21 cellular contexts compared by ENCODE assay signal in the genomic region with DNA sequence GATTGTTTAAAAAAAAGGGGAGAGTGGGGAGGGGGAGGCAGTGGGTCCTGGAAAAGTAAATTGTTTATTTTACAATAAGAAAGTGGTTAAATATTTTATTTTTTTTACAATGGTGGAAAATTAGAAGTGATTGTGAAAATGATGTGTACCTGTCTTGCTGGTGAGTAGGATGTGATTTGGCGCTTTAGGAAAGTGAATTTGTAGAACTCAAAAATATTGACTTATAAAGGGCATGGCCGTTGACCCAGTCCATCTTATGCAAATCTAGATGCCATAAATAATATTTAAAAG. TPM values are rescaled to one million over a fixed set of nuclear protein-coding genes. Genes with fewer than 3 reads are reported as not detected.
DNase-seq lines count a peak whose midpoint lies in the region; ATAC-seq and TF ChIP-seq lines count a peak whose summit lies in the region.
"Had no signal": no experiment of that assay in that cellular context is flagged by ENCODE, and none has a peak within 500 bp of the region (broad histone marks: within the 10 kb centered on the region; RNA-seq: fewer than 3 reads in every experiment).

No MANE protein-coding gene starts in this region.

- no peak overlapping the region for H3K4me3 ChIP-seq in OCI-LY7 (ENCODE audit: low read depth, low read length, poor library complexity, severe bottlenecking)
- H3K4me3 ChIP-seq: A549, HAP-1, PC-9, SK-N-MC had no signal

- no peaks in the 10 kb centered on the region for H3K79me2 ChIP-seq in OCI-LY7 (ENCODE audit: insufficient read depth, low read depth, low read length)

- DNase-seq in OCI-LY7 (ENCODE audit: low spot score) (no peak), type B pancreatic cell (ENCODE audit: extremely low spot score, unreplicated experiment) (no peak), ACHN (no peak)
- DNase-seq in activated effector memory CD4-positive, alpha-beta T cell treated with Interleukin-2 at 50 U/mL for 16 hours, result no peak
- DNase-seq: GOT3; NCI-H2029 treated with DMSO at 0.1 percent for 48 hours; NCI-H446 treated with DMSO at 0.1 percent for 48 hours; NK-92 treated with Interleukin-12 subunit alpha and Interleukin-12 subunit beta, amount 100 ng/mL, for 24 hours; SIG-M5 had no signal

- no peaks in the 10 kb centered on the region for H3K9me2 ChIP-seq in OCI-LY7 (ENCODE audit: insufficient read depth, low read length)

- H3K36me3 Mint-ChIP-seq in brain, result no peaks in the 10 kb centered on the region
- no peaks in the 10 kb centered on the region for H3K36me3 Mint-ChIP-seq in type B pancreatic cell
- H3K36me3 Mint-ChIP-seq: CD4-positive, CD25-positive, alpha-beta regulatory T cell had no signal

- no peaks in the 10 kb centered on the region for H3K4me1 ChIP-seq in OCI-LY7 (ENCODE audit: insufficient read depth, low read length, poor library complexity, severe bottlenecking)
- H3K4me1 ChIP-seq: A549, HAP-1 had no signal

- BruUV-seq in OCI-LY7 (replicated peaks; lab: Mats Ljungman, UMichigan), result no TSS peak

- CTCF ChIA-PET in OCI-LY7 (lab: Charles Lee; ENCODE audit: unreplicated experiment), result no interaction called here

- TF ChIP-seq CTCF in C4-2B (conservative IDR thresholded peaks at IDR 0.05) (peak; percentile 58), OCI-LY7 (conservative IDR thresholded peaks at IDR 0.05; ENCODE audit: low read length) (peak; percentile 64), brain (conservative IDR thresholded peaks at IDR 0.05) (peak; percentile 36 to 41), type B pancreatic cell (conservative IDR thresholded peaks at IDR 0.05) (peak; percentile 44)

- in situ Hi-C loops in ACHN (cut with HindIII; ENCODE audit: low pct_ligation_motif_present, low pct_unique_long_range_greater_than_20kb, low sequenced_read_pairs), result loop anchor here (25.0 kb wide), 1 partner anchor 131 kb away; no protein-coding TSS in a partner anchor

- POLR2A ChIA-PET in OCI-LY7 (lab: Charles Lee), result no interaction called here

- no peak overlapping the region for H3K4me3 Mint-ChIP-seq in brain
- no peak overlapping the region for H3K4me3 Mint-ChIP-seq in type B pancreatic cell
- H3K4me3 Mint-ChIP-seq: CD4-positive, CD25-positive, alpha-beta regulatory T cell had no signal

- H3K27ac ChIP-seq in C4-2B, result no peak overlapping the region
- no peak overlapping the region for H3K27ac ChIP-seq in OCI-LY7 (ENCODE audit: low read depth, low read length, poor library complexity, severe bottlenecking)
- H3K27ac ChIP-seq: A549, KMS-11, PC-9, SK-N-MC had no signal

- peaks cover 7% of the 10 kb centered on the region for H3K27me3 Mint-ChIP-seq in brain
- peaks cover 39% of the 10 kb centered on the region for H3K27me3 Mint-ChIP-seq in type B pancreatic cell

- no peaks in the 10 kb centered on the region for H3K36me3 ChIP-seq in OCI-LY7 (ENCODE audit: insufficient read depth, low read length)
- H3K36me3 ChIP-seq: BE2C, HAP-1 had no signal

- no peaks in the 10 kb centered on the region for H4K20me1 ChIP-seq in OCI-LY7 (ENCODE audit: insufficient read depth, low read length)

- H3K4me1 Mint-ChIP-seq in brain, result no peaks in the 10 kb centered on the region
- no peaks in the 10 kb centered on the region for H3K4me1 Mint-ChIP-seq in type B pancreatic cell (ENCODE audit: unreplicated experiment)
- H3K4me1 Mint-ChIP-seq: CD4-positive, CD25-positive, alpha-beta regulatory T cell had no signal

- H3K27ac Mint-ChIP-seq in brain, result peak overlapping the region in 1 of 5 experiments; percentile 2
- no peak overlapping the region for H3K27ac Mint-ChIP-seq in type B pancreatic cell
- H3K27ac Mint-ChIP-seq: CD4-positive, CD25-positive, alpha-beta regulatory T cell had no signal

- no peaks in the 10 kb centered on the region for H3K9me3 ChIP-seq in OCI-LY7 (ENCODE audit: low read length)
- H3K9me3 ChIP-seq: A549, BE2C, HAP-1 had no signal

- no peak overlapping the region for H3K4me2 ChIP-seq in OCI-LY7 (ENCODE audit: low read length)
- H3K4me2 ChIP-seq: A549, KMS-11, PC-9 had no signal

- ATAC-seq in HG02610 (IDR thresholded peaks at IDR 0.05; ENCODE audit: unreplicated experiment), result no peak

- H2AFZ ChIP-seq in OCI-LY7 (ENCODE audit: low read length), result no peak overlapping the region
- H2AFZ ChIP-seq: PC-9 had no signal

- intact Hi-C loops in OCI-LY7 (cut with micrococcal nuclease; ENCODE audit: unreplicated experiment), result loop anchor here (1.0 kb wide), 1 partner anchor 131 kb away; no protein-coding TSS in a partner anchor

- H3K9me3 Mint-ChIP-seq in brain (no peaks in the 10 kb centered on the region), type B pancreatic cell (no peaks in the 10 kb centered on the region)
- H3K9me3 Mint-ChIP-seq: CD4-positive, CD25-positive, alpha-beta regulatory T cell had no signal

RNA-seq across cellular contexts. Expression of gene CES1, which starts 10.2 kb away (rescaled TPM):
- total RNA-seq in OCI-LY7 (2014; rRNA removed; shearing (Covaris generic)), result not detected in 2 replicates
- total RNA-seq in OCI-LY7 (2022), result not detected in 2 replicates
- 1.5 TPM for polyA plus RNA-seq in brain (ENCODE audit: insufficient read depth, low read depth, low replicate concordance)
- 2.1 and 3.9 TPM in 2 replicates for total RNA-seq in type B pancreatic cell (ENCODE audit: low replicate concordance)
- total RNA-seq: IMR-90 had no signal

RNA-seq across cellular contexts. Expression of gene CES5A, which starts 32.1 kb away (rescaled TPM):
- not detected in 2 replicates for total RNA-seq in OCI-LY7 (2014; rRNA removed; shearing (Covaris generic))
- total RNA-seq in OCI-LY7 (2022), result not detected in 2 replicates
- polyA plus RNA-seq in brain (ENCODE audit: insufficient read depth, low read depth, low replicate concordance), result not detected
- not detected in 2 replicates for total RNA-seq in type B pancreatic cell (ENCODE audit: low replicate concordance)
- total RNA-seq: CD4-positive, CD25-positive, alpha-beta regulatory T cell; Daoy; IMR-90; PC-9 had no signal
- polyA plus RNA-seq: A549; CD4-positive, CD25-positive, alpha-beta regulatory T cell; IMR-90 had no signal
